In genomic region chr1:172269084-172269483, GRCh38 we compare ENCODE assay signal across 18 cellular contexts.
DNase-seq lines count a peak whose midpoint lies in the region; ATAC-seq, FAIRE-seq and TF ChIP-seq lines count a peak whose summit lies in the region.
"Had no signal": no experiment of that assay in that cellular context is flagged by ENCODE, and none has a peak within 500 bp of the region (broad histone marks: within the 10 kb centered on the region; RNA-seq: fewer than 3 reads in every experiment).

No MANE protein-coding gene starts in this region.

- peak overlapping the region; percentile 32 for H2AFZ ChIP-seq in hepatocyte

- H3K27me3 Mint-ChIP-seq in T-helper 2 cell treated with Interferon-gamma antibody and Interleukin-4, amounts not matched to agents 5 μg/mL and 100 μg/mL, for 36 hours (ENCODE audit: low read depth) = no peaks in the 10 kb centered on the region
- H3K27me3 Mint-ChIP-seq: CD4-positive, alpha-beta memory T cell; stimulated activated naive CD8-positive, alpha-beta T cell treated with anti-CD3 and anti-CD28 coated beads, Interleukin-15, amount 100 ng/mL, for 72 hours had no signal

- TF ChIP-seq POLR2A in GM12892 (IDR thresholded peaks at IDR 0.05; ENCODE audit: low read depth, low read length) = no peak

- H3K27me3 ChIP-seq in hepatocyte = no peaks in the 10 kb centered on the region

- H4K20me1 ChIP-seq in hepatocyte (ENCODE audit: insufficient read depth, poor library complexity, severe bottlenecking) = no peaks in the 10 kb centered on the region

- no peaks in the 10 kb centered on the region for H3K36me3 ChIP-seq in hepatocyte (replicated peaks; ENCODE audit: insufficient read depth, low read depth)

- peaks cover under 1% of the 10 kb centered on the region for H3K36me3 Mint-ChIP-seq in T-helper 2 cell treated with Interferon-gamma antibody and Interleukin-4, amounts not matched to agents 5 μg/mL and 100 μg/mL, for 36 hours (ENCODE audit: low read depth)
- H3K36me3 Mint-ChIP-seq: CD4-positive, alpha-beta memory T cell had no signal

- H3K4me1 Mint-ChIP-seq in T-helper 2 cell treated with Interferon-gamma antibody and Interleukin-4, amounts not matched to agents 5 μg/mL and 100 μg/mL, for 36 hours (ENCODE audit: low read depth) = peaks cover 44% of the 10 kb centered on the region

- no peak for DNase-seq in T-helper 2 cell treated with Interferon-gamma antibody and Interleukin-4, amounts not matched to agents 5 μg/mL and 100 μg/mL, for 36 hours (ENCODE audit: low spot score)
- DNase-seq in T-helper 2 cell = no peak
- peak; percentile 73 for DNase-seq in NCI-H69 (lab: John Stamatoyannopoulos, UW)
- no peak for DNase-seq in hepatocyte (ENCODE audit: low spot score)
- no peak for DNase-seq in GM12892 (ENCODE audit: insufficient read length)
- DNase-seq in SW 1271 (lab: John Stamatoyannopoulos, UW) = no peak
- DNase-seq: activated CD4-positive, alpha-beta T cell treated with anti-CD3 and anti-CD28 coated beads for 1 hour; activated CD8-positive, alpha-beta memory T cell treated with anti-CD3 and anti-CD28 coated beads, Interleukin-2, amount 50 U/mL, for 48 hours; activated naive CD4-positive, alpha-beta T cell treated with anti-CD3 and anti-CD28 coated beads, Interleukin-2, amount 50 U/mL, for 16 hours; CD4-positive, alpha-beta memory T cell; DMS79 treated with DMSO at 0.1 percent for 48 hours; left cardiac atrium; NCI-H2171 treated with DMSO at 0.1 percent for 48 hours; psoas muscle; stimulated activated naive CD8-positive, alpha-beta T cell treated with anti-CD3 and anti-CD28 coated beads, Interleukin-15, amount 100 ng/mL, for 72 hours; T-helper 9 cell had no signal

- H3K9me3 Mint-ChIP-seq in T-helper 2 cell treated with Interferon-gamma antibody and Interleukin-4, amounts not matched to agents 5 μg/mL and 100 μg/mL, for 36 hours = no peaks in the 10 kb centered on the region
- H3K9me3 Mint-ChIP-seq: CD4-positive, alpha-beta memory T cell; stimulated activated naive CD8-positive, alpha-beta T cell treated with anti-CD3 and anti-CD28 coated beads, Interleukin-15, amount 100 ng/mL, for 72 hours had no signal

- H3K9me3 ChIP-seq in hepatocyte (ENCODE audit: low read depth) = no peaks in the 10 kb centered on the region
- H3K9me3 ChIP-seq: psoas muscle had no signal

- peak overlapping the region; percentile 56 for H3K4me3 Mint-ChIP-seq in T-helper 2 cell treated with Interferon-gamma antibody and Interleukin-4, amounts not matched to agents 5 μg/mL and 100 μg/mL, for 36 hours
- H3K4me3 Mint-ChIP-seq: stimulated activated naive CD8-positive, alpha-beta T cell treated with anti-CD3 and anti-CD28 coated beads, Interleukin-15, amount 100 ng/mL, for 72 hours had no signal

- no peak for TF ChIP-seq CTCF in hepatocyte (IDR thresholded peaks at IDR 0.05; ENCODE audit: poor library complexity)

- 32% methylated on average over 5 of the region's 5 CpGs for WGBS in hepatocyte (ENCODE audit: low lambda C conversion rate, missing lambda C conversion rate)

- H3K4me2 ChIP-seq in hepatocyte = peak overlapping the region; percentile 52

- ATAC-seq in GM18868 (IDR thresholded peaks at IDR 0.05; ENCODE audit: unreplicated experiment) = no peak
- ATAC-seq: left cardiac atrium; psoas muscle; stimulated activated naive CD8-positive, alpha-beta T cell treated with anti-CD3 and anti-CD28 coated beads, Interleukin-15, amount 100 ng/mL, for 72 hours had no signal

- H3K27ac ChIP-seq in hepatocyte = peak overlapping the region; percentile 65
- H3K27ac ChIP-seq in skin epidermis = peak overlapping the region in 13 of 21 experiments; percentile 4 to 77 (median 58)
- H3K27ac ChIP-seq: psoas muscle had no signal

- peak overlapping the region; percentile 94 for H3K27ac Mint-ChIP-seq in T-helper 2 cell treated with Interferon-gamma antibody and Interleukin-4, amounts not matched to agents 5 μg/mL and 100 μg/mL, for 36 hours
- H3K27ac Mint-ChIP-seq: CD4-positive, alpha-beta memory T cell had no signal

- H3K79me2 ChIP-seq in hepatocyte = no peaks in the 10 kb centered on the region

- H3K4me3 ChIP-seq in hepatocyte (no peak overlapping the region), skin epidermis (no peak overlapping the region)
- H3K4me3 ChIP-seq: psoas muscle had no signal

- FAIRE-seq in GM12892 (lab: Jason Lieb, UNC) = no peak

- H3K4me1 ChIP-seq in hepatocyte (ENCODE audit: insufficient read depth) = peaks cover 38% of the 10 kb centered on the region

- no peaks in the 10 kb centered on the region for H3K9me2 ChIP-seq in hepatocyte (replicated peaks; ENCODE audit: insufficient read depth)
